Comparison of ENCODE assay signal across 7 cellular contexts in the genomic region with DNA sequence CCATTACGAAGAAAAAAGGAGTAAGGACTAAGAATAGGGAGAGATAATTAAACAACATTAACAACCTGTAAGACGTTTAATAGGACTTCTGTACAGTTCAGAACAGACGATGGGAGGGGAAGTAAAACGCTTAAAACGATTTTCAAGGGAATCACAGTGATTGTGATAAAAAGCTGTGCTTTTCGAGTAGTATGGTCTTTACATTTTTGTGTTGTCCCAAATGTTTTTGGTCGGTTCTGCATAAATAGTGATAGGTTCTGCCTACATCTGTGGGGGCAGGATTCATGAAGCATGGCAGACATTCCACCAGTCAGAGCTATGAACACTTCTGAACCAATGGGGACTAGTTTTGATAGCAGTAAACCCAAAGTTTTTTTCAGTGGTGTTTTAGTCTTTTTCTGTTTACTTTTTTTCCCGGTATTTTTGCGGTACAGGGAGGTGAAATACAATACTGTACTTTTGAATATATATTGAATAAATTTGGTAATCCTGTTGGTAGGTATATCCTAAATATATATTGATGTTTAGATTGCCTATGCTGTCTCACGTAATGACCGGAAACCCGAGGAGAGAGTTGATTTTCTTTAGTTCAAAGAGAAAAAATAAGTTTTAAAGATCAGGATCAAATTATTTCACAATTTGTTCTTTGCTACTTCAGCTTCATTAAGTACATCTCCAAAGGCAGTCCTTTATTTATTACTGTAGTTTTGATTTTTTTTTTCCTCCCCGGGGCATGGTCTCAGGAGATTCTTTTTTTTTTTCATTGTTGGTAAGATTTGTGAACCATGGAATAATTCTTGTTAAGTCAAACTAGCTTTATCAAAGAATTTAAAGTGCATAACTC. TPM values are rescaled to one million over a fixed set of nuclear protein-coding genes. Genes with fewer than 3 reads are reported as not detected.
DNase-seq lines count a peak whose midpoint lies in the region; ATAC-seq, FAIRE-seq and TF ChIP-seq lines count a peak whose summit lies in the region.

No MANE protein-coding gene starts in this region.

- WGBS in HepG2 (ENCODE audit: low lambda C conversion rate): under 1% methylated on average over 13 of the region's 13 CpGs

- H4K20me1 ChIP-seq in HepG2 (ENCODE audit: insufficient read depth, low read length): peaks cover 29% of the 10 kb centered on the region

- POLR2A ChIA-PET in HepG2 (lab: Yijun Ruan, JAX): no interaction called here

- H3K9ac ChIP-seq in HepG2 (ENCODE audit: insufficient read depth, low read depth, low read length) (peak overlapping the region; percentile 93), stomach smooth muscle (ENCODE audit: low read length in 2 of 2) (peak overlapping the region; percentile 77 to 83)

- H3K4me1 ChIP-seq in HepG2 (ENCODE audit: insufficient read depth, low read length): peaks cover 48% of the 10 kb centered on the region
- H3K4me1 ChIP-seq in stomach smooth muscle (ENCODE audit: control insufficient read depth, insufficient read depth, low read length): no peaks in the 10 kb centered on the region

- in situ Hi-C loops in HepG2 (cut with HindIII; ENCODE audit: extremely low pct_ligation_motif_present, low pct_unique_long_range_greater_than_20kb): no loop called here

- BruUV-seq in HepG2 (replicated peaks; lab: Mats Ljungman, UMichigan): no TSS peak

- H3K79me2 ChIP-seq in HepG2 (ENCODE audit: insufficient read depth, low read length): peaks cover 63% of the 10 kb centered on the region

- H3K4me3 ChIP-seq in cardiac fibroblast (replicated peaks in 1 of 2; ENCODE audit: low read depth in 2 of 2, low read length in 2 of 2) (peak overlapping the region; percentile 79 to 86), HepG2 (replicated peaks in 1 of 3; ENCODE audit: insufficient read depth in 1 of 3, low read depth in 2 of 3, low read length in 3 of 3) (peak overlapping the region; percentile 92 to 98 (median 96)), stomach smooth muscle (ENCODE audit: low read length in 2 of 2) (peak overlapping the region; percentile 85 to 97)

- peak; percentile 13; the same call in 1 of the 3 replicates for ATAC-seq in HepG2

- DNase-seq in GM04503 (ENCODE audit: low read depth) (peak; percentile 41), HCEC 1CT (peak; percentile 66), RKO (ENCODE audit: low spot score) (peak; percentile 89), cardiac fibroblast (ENCODE audit: low read depth in 2 of 2) (peak; percentile 70 to 73), HepG2 (ENCODE audit: low spot score) (peak; percentile 52), NCI-H187 treated with DMSO at 0.1 percent for 48 hours (lab: John Stamatoyannopoulos, UW) (no peak)

- FAIRE-seq in HepG2 (lab: Jason Lieb, UNC): peak; percentile 66

- CTCF ChIA-PET in HepG2 (lab: Yijun Ruan, JAX; ENCODE audit: low intra/inter-chr PET ratio, low total read pairs): no interaction called here

- TF ChIP-seq RAD21 in HepG2 (CRISPR knock-in tag; IDR thresholded peaks at IDR 0.05): no peak

- intact Hi-C loops in HepG2 (cut with micrococcal nuclease; ENCODE audit: unreplicated experiment): loop anchor here (5.0 to 10.0 kb wide), 5 partner anchors 35 to 303 kb away; a partner anchor contains a TSS

- TF ChIP-seq POLR2A in HepG2 (IDR thresholded peaks at IDR 0.05; ENCODE audit: insufficient read depth in 1 of 2, low read depth in 2 of 2, low read length in 2 of 2): no peak

- H3K27me3 ChIP-seq in HepG2 (ENCODE audit: control insufficient read depth in 1 of 2, insufficient read depth in 2 of 2, low read length in 2 of 2): no peaks in the 10 kb centered on the region; a peak in 1 of 5 replicates
- no peaks in the 10 kb centered on the region for H3K27me3 ChIP-seq in stomach smooth muscle (ENCODE audit: control insufficient read depth in 1 of 2, insufficient read depth in 2 of 2, low read length in 2 of 2)

- H3K36me3 ChIP-seq in HepG2 (replicated peaks in 1 of 2; ENCODE audit: control insufficient read depth in 1 of 2, insufficient read depth in 2 of 2, low read length in 2 of 2) (no peaks in the 10 kb centered on the region), stomach smooth muscle (ENCODE audit: control insufficient read depth in 2 of 2, insufficient read depth in 2 of 2, low read length in 2 of 2) (no peaks in the 10 kb centered on the region)

- no peak for TF ChIP-seq EP300 in HepG2 (IDR thresholded peaks at IDR 0.05; ENCODE audit: low read depth in 2 of 2, low read length in 2 of 2)
- no peak for TF ChIP-seq EP300 in HepG2 (CRISPR knock-in tag; IDR thresholded peaks at IDR 0.05; ENCODE audit: borderline replicate concordance)

- peak overlapping the region; percentile 98 for H3K27ac ChIP-seq in HepG2 (ENCODE audit: extremely low read length, insufficient read depth, low read length)
- peak overlapping the region; percentile 91 for H3K27ac ChIP-seq in stomach smooth muscle (ENCODE audit: low read length)

- H3K4me2 ChIP-seq in HepG2 (ENCODE audit: low read depth, low read length): peak overlapping the region; percentile 71

- TF ChIP-seq CTCF in cardiac fibroblast (IDR thresholded peaks at IDR 0.05; ENCODE audit: low read depth, low read length) (no peak), HepG2 (CRISPR knock-in tag; IDR thresholded peaks at IDR 0.05) (no peak)

- H2AFZ ChIP-seq in HepG2 (ENCODE audit: low read length): no peak overlapping the region

- H3K9me3 ChIP-seq in HepG2 (ENCODE audit: low read length): no peaks in the 10 kb centered on the region
- H3K9me3 ChIP-seq in stomach smooth muscle (ENCODE audit: control insufficient read depth in 2 of 2, low read length in 2 of 2): no peaks in the 10 kb centered on the region

TF ChIP-seq in HepG2, 621 proteins besides CTCF, POLR2A, EP300 and RAD21 (continues in another document):
- TF ChIP-seq ZSCAN20 (CRISPR knock-in tag; IDR thresholded peaks at IDR 0.05; ENCODE audit: borderline replicate concordance) (no peak), YEATS4 (CRISPR knock-in tag; IDR thresholded peaks at IDR 0.05; ENCODE audit: borderline replicate concordance) (no peak), CHD2 (IDR thresholded peaks at IDR 0.05; ENCODE audit: low read depth, low read length) (no peak), NCOA1 (CRISPR knock-in tag; IDR thresholded peaks at IDR 0.05) (no peak), TBX3 (IDR thresholded peaks at IDR 0.05; ENCODE audit: borderline replicate concordance) (no peak), ZNF841 (CRISPR knock-in tag; IDR thresholded peaks at IDR 0.05; ENCODE audit: borderline replicate concordance) (no peak), ZNF7 (CRISPR knock-in tag; IDR thresholded peaks at IDR 0.05) (no peak), ZNF253 (CRISPR knock-in tag; IDR thresholded peaks at IDR 0.05; ENCODE audit: borderline replicate concordance) (no peak), ZNF33B (CRISPR knock-in tag; IDR thresholded peaks at IDR 0.05) (no peak), BRCA1 (CRISPR knock-in tag; IDR thresholded peaks at IDR 0.05) (no peak)
- TF ChIP-seq, protein P1, sequence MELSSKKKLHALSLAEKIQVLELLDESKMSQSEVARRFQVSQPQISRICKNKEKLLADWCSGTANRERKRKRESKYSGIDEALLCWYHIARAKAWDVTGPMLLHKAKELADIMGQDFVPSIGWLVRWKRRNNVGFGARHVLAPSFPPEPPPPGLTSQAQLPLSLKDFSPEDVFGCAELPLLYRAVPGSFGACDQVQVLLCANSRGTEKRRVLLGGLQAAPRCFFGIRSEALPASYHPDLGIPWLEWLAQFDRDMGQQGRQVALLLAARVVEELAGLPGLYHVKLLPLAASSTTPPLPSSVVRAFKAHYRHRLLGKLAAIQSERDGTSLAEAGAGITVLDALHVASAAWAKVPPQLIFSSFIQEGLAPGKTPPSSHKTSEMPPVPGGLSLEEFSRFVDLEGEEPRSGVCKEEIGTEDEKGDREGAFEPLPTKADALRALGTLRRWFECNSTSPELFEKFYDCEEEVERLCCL (CRISPR knock-in tag; IDR thresholded peaks at IDR 0.05; ENCODE audit: borderline replicate concordance): no peak

RNA-seq across cellular contexts. Expression of a gene that starts 1.3 kb away (rescaled TPM):
- 41.7 and 54.8 TPM in 2 replicates for total RNA-seq in HepG2 (2016; rRNA removed; fragmentation: Illumina TruSeq; extraction: Trizol)
- total RNA-seq in HepG2 (2016; cell fraction: cytosol; rRNA removed; fragmentation: Illumina TruSeq; extraction: Trizol; ENCODE audit: low read depth): 16.6 and 24.6 TPM in 2 replicates
- total RNA-seq in HepG2 (2016; cell fraction: insoluble cytoplasmic fraction; rRNA removed; fragmentation: Illumina TruSeq; extraction: Trizol): 37.9 and 53.8 TPM in 2 replicates
- total RNA-seq in HepG2 (2016; cell fraction: membrane; rRNA removed; fragmentation: Illumina TruSeq; extraction: Trizol): 23.2 and 27.1 TPM in 2 replicates
- 62.6 and 65.3 TPM in 2 replicates for total RNA-seq in HepG2 (2016; cell fraction: nucleus; rRNA removed; fragmentation: Illumina TruSeq; extraction: Trizol)
- polyA plus RNA-seq in HepG2 (2011; rRNA removed): 12.5 and 14.4 TPM in 2 replicates
- polyA plus RNA-seq in HepG2 (2011; cell fraction: cytosol; rRNA removed): 4.9 and 8.6 TPM in 2 replicates
- 10.5 and 10.8 TPM in 2 replicates for polyA plus RNA-seq in HepG2 (2011; cell fraction: nucleus; rRNA removed)
- polyA plus RNA-seq in HepG2 (2012): 14.1 and 14.9 TPM in 2 replicates
- 0.44 and 0.64 TPM in 2 replicates for polyA plus RNA-seq in HepG2 (2016; cell fraction: cytosol; fragmentation: Illumina TruSeq; extraction: Trizol; ENCODE audit: low read depth)
- 29.5 and 36.4 TPM in 2 replicates for polyA plus RNA-seq in HepG2 (2016; cell fraction: insoluble cytoplasmic fraction; fragmentation: Illumina TruSeq; extraction: Trizol; ENCODE audit: low read depth)
- 3.4 and 3.9 TPM in 2 replicates for polyA plus RNA-seq in HepG2 (2016; cell fraction: membrane; fragmentation: Illumina TruSeq; extraction: Trizol; ENCODE audit: low read depth)
- 40.0 and 43.6 TPM in 2 replicates for polyA plus RNA-seq in HepG2 (2016; cell fraction: nucleus; fragmentation: Illumina TruSeq; extraction: Trizol; ENCODE audit: insufficient read depth, low read depth)
- polyA minus RNA-seq in HepG2 (2011; rRNA and poly(A)+ RNA removed; ENCODE audit: low replicate concordance): 12.0 and 26.9 TPM in 2 replicates
- 28.1 and 38.4 TPM in 2 replicates for polyA minus RNA-seq in HepG2 (2011; cell fraction: cytosol; rRNA and poly(A)+ RNA removed)
- polyA minus RNA-seq in HepG2 (2011; cell fraction: nucleus; rRNA and poly(A)+ RNA removed): 140 and 160 TPM in 2 replicates
